ENCODE assay signal across 2 cellular contexts in the genomic region with DNA sequence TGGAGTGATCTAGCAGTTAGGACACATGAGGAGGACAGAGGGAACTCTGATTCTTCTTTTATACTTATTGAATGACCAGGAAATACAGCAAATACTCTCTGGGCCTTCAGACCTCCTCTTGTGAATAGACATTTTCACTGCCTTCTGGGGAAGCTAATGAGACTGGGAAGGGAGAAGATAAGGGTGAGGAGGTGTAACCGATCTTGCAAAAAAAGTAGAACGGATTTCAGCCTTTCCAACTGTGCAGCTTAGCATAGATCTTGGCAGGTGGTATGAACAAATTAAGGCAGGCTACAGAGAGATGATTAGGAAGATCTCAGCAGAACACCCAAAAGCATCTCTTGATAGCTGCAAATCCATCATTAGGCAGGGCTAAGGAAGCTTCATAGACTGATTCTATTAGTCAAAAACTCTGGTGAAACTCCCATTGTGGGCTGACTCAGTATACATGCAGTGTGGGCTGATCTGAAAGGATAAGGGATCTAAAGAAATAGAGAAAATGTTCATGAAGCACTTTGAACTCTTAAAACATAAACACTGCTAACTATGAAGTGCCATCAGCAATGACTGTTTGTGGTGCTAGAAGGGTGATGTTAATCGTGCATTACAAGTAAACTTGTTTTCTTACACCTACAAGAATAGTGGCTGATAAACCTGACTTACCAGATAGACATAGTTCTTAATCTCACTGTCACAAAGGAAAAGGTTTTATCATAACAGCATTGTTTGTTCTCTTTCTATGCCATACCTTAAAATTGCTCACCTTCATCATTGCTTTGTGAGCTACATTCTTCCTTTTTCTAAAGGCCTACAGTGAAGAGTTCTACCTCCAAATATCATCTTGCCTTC.
TF ChIP-seq lines count a peak whose summit lies in the region.

No MANE protein-coding gene starts in this region.

TF ChIP-seq in SK-N-SH, 30 proteins besides CTCF, POLR2A, EP300 and RAD21 (continued from another document):
- TF ChIP-seq, protein P1, sequence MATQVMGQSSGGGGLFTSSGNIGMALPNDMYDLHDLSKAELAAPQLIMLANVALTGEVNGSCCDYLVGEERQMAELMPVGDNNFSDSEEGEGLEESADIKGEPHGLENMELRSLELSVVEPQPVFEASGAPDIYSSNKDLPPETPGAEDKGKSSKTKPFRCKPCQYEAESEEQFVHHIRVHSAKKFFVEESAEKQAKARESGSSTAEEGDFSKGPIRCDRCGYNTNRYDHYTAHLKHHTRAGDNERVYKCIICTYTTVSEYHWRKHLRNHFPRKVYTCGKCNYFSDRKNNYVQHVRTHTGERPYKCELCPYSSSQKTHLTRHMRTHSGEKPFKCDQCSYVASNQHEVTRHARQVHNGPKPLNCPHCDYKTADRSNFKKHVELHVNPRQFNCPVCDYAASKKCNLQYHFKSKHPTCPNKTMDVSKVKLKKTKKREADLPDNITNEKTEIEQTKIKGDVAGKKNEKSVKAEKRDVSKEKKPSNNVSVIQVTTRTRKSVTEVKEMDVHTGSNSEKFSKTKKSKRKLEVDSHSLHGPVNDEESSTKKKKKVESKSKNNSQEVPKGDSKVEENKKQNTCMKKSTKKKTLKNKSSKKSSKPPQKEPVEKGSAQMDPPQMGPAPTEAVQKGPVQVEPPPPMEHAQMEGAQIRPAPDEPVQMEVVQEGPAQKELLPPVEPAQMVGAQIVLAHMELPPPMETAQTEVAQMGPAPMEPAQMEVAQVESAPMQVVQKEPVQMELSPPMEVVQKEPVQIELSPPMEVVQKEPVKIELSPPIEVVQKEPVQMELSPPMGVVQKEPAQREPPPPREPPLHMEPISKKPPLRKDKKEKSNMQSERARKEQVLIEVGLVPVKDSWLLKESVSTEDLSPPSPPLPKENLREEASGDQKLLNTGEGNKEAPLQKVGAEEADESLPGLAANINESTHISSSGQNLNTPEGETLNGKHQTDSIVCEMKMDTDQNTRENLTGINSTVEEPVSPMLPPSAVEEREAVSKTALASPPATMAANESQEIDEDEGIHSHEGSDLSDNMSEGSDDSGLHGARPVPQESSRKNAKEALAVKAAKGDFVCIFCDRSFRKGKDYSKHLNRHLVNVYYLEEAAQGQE (IDR thresholded peaks at IDR 0.05; ENCODE audit: low read depth, low read length), result no peak
- TF ChIP-seq JUND (IDR thresholded peaks at IDR 0.05) (no peak), MXI1 (IDR thresholded peaks at IDR 0.05; ENCODE audit: low read depth, low read length) (no peak), MEF2A (IDR thresholded peaks at IDR 0.05; ENCODE audit: borderline replicate concordance, low read depth) (no peak)
- TF ChIP-seq, protein P2, sequence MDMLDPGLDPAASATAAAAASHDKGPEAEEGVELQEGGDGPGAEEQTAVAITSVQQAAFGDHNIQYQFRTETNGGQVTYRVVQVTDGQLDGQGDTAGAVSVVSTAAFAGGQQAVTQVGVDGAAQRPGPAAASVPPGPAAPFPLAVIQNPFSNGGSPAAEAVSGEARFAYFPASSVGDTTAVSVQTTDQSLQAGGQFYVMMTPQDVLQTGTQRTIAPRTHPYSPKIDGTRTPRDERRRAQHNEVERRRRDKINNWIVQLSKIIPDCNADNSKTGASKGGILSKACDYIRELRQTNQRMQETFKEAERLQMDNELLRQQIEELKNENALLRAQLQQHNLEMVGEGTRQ (IDR thresholded peaks at IDR 0.05; ENCODE audit: borderline replicate concordance, low read depth, low read length), result no peak
- TF ChIP-seq, protein P3, sequence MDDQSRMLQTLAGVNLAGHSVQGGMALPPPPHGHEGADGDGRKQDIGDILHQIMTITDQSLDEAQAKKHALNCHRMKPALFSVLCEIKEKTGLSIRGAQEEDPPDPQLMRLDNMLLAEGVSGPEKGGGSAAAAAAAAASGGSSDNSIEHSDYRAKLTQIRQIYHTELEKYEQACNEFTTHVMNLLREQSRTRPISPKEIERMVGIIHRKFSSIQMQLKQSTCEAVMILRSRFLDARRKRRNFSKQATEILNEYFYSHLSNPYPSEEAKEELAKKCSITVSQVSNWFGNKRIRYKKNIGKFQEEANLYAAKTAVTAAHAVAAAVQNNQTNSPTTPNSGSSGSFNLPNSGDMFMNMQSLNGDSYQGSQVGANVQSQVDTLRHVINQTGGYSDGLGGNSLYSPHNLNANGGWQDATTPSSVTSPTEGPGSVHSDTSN (IDR thresholded peaks at IDR 0.05), result no peak
- TF ChIP-seq, protein P4, sequence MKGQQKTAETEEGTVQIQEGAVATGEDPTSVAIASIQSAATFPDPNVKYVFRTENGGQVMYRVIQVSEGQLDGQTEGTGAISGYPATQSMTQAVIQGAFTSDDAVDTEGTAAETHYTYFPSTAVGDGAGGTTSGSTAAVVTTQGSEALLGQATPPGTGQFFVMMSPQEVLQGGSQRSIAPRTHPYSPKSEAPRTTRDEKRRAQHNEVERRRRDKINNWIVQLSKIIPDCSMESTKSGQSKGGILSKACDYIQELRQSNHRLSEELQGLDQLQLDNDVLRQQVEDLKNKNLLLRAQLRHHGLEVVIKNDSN (IDR thresholded peaks at IDR 0.05; ENCODE audit: borderline replicate concordance, low read depth), result no peak

TF ChIP-seq in SK-N-SH treated with all-trans-retinoic acid at 6 μM for 48 hours, 23 proteins besides CTCF, POLR2A, EP300 and RAD21 (continued from another document):
- TF ChIP-seq, protein P5, sequence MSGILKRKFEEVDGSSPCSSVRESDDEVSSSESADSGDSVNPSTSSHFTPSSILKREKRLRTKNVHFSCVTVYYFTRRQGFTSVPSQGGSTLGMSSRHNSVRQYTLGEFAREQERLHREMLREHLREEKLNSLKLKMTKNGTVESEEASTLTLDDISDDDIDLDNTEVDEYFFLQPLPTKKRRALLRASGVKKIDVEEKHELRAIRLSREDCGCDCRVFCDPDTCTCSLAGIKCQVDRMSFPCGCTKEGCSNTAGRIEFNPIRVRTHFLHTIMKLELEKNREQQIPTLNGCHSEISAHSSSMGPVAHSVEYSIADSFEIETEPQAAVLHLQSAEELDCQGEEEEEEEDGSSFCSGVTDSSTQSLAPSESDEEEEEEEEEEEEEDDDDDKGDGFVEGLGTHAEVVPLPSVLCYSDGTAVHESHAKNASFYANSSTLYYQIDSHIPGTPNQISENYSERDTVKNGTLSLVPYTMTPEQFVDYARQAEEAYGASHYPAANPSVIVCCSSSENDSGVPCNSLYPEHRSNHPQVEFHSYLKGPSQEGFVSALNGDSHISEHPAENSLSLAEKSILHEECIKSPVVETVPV (CRISPR knock-in tag; IDR thresholded peaks at IDR 0.05), result no peak
- TF ChIP-seq ZFP30 (CRISPR knock-in tag; IDR thresholded peaks at IDR 0.05) (no peak), BACH2 (CRISPR knock-in tag; IDR thresholded peaks at IDR 0.05; ENCODE audit: borderline replicate concordance) (no peak), TOX (CRISPR knock-in tag; IDR thresholded peaks at IDR 0.05; ENCODE audit: borderline replicate concordance) (no peak), ZC3H10 (CRISPR knock-in tag; IDR thresholded peaks at IDR 0.05) (no peak), ARNTL (CRISPR knock-in tag; IDR thresholded peaks at IDR 0.05; ENCODE audit: borderline replicate concordance, low read depth) (no peak)
- TF ChIP-seq, protein P6, sequence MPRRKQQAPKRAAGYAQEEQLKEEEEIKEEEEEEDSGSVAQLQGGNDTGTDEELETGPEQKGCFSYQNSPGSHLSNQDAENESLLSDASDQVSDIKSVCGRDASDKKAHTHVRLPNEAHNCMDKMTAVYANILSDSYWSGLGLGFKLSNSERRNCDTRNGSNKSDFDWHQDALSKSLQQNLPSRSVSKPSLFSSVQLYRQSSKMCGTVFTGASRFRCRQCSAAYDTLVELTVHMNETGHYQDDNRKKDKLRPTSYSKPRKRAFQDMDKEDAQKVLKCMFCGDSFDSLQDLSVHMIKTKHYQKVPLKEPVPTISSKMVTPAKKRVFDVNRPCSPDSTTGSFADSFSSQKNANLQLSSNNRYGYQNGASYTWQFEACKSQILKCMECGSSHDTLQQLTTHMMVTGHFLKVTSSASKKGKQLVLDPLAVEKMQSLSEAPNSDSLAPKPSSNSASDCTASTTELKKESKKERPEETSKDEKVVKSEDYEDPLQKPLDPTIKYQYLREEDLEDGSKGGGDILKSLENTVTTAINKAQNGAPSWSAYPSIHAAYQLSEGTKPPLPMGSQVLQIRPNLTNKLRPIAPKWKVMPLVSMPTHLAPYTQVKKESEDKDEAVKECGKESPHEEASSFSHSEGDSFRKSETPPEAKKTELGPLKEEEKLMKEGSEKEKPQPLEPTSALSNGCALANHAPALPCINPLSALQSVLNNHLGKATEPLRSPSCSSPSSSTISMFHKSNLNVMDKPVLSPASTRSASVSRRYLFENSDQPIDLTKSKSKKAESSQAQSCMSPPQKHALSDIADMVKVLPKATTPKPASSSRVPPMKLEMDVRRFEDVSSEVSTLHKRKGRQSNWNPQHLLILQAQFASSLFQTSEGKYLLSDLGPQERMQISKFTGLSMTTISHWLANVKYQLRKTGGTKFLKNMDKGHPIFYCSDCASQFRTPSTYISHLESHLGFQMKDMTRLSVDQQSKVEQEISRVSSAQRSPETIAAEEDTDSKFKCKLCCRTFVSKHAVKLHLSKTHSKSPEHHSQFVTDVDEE (CRISPR knock-in tag; IDR thresholded peaks at IDR 0.05), result no peak
- TF ChIP-seq, protein P7, sequence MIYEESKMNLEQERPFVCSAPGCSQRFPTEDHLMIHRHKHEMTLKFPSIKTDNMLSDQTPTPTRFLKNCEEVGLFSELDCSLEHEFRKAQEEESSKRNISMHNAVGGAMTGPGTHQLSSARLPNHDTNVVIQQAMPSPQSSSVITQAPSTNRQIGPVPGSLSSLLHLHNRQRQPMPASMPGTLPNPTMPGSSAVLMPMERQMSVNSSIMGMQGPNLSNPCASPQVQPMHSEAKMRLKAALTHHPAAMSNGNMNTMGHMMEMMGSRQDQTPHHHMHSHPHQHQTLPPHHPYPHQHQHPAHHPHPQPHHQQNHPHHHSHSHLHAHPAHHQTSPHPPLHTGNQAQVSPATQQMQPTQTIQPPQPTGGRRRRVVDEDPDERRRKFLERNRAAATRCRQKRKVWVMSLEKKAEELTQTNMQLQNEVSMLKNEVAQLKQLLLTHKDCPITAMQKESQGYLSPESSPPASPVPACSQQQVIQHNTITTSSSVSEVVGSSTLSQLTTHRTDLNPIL (CRISPR knock-in tag; IDR thresholded peaks at IDR 0.05; ENCODE audit: low read depth), result no peak
TF ChIP-seq in SK-N-SH treated with all-trans-retinoic acid at 6 μM for 48 hours: peak in this region for 0.
